9 cellular contexts compared by ENCODE assay signal in genomic region chr15:62110000-62110851, GRCh38. TPM values are rescaled to one million over a fixed set of nuclear protein-coding genes. Genes with fewer than 3 reads are reported as not detected.
DNase-seq lines count a peak whose midpoint lies in the region; ATAC-seq and TF ChIP-seq lines count a peak whose summit lies in the region.
"Had no signal": no experiment of that assay in that cellular context is flagged by ENCODE, and none has a peak within 500 bp of the region (broad histone marks: within the 10 kb centered on the region; RNA-seq: fewer than 3 reads in every experiment).

No MANE protein-coding gene starts in this region.

- peaks cover 0 to 15% (median 2%) of the 10 kb centered on the region in 5 experiments for H3K9me3 Mint-ChIP-seq in brain
- H3K9me3 Mint-ChIP-seq: immature natural killer cell had no signal

- H3K9me3 ChIP-seq in BE2C: no peaks in the 10 kb centered on the region

- H3K27ac Mint-ChIP-seq in brain: peak overlapping the region; percentile 33 to 97 (median 84)
- H3K27ac Mint-ChIP-seq: immature natural killer cell had no signal

- peak overlapping the region in 4 of 5 experiments; percentile 43 to 56 (median 48) for H3K4me3 Mint-ChIP-seq in brain
- H3K4me3 Mint-ChIP-seq: immature natural killer cell had no signal

- no peaks in the 10 kb centered on the region for H3K36me3 Mint-ChIP-seq in brain
- H3K36me3 Mint-ChIP-seq: immature natural killer cell had no signal

- no peaks in the 10 kb centered on the region for H3K27me3 ChIP-seq in BE2C

- H3K4me1 Mint-ChIP-seq in brain: peaks cover 34% of the 10 kb centered on the region
- H3K4me1 Mint-ChIP-seq: immature natural killer cell had no signal

- peak overlapping the region; percentile 35 for H3K4me3 ChIP-seq in BE2C (ENCODE audit: low read depth, low read length)

- ATAC-seq in HG03045 (IDR thresholded peaks at IDR 0.05; ENCODE audit: unreplicated experiment): no peak
- ATAC-seq in GM18868 (IDR thresholded peaks at IDR 0.05; ENCODE audit: unreplicated experiment): no peak
- ATAC-seq in GM18519 (IDR thresholded peaks at IDR 0.05; ENCODE audit: low FRiP score, unreplicated experiment): no peak

- H3K36me3 ChIP-seq in BE2C: no peaks in the 10 kb centered on the region

- TF ChIP-seq CTCF in BE2C (IDR thresholded peaks at IDR 0.05; ENCODE audit: low read depth, low read length): no peak
- TF ChIP-seq CTCF in brain (conservative IDR thresholded peaks at IDR 0.05): no peak

- DNase-seq in BE2C (peak; percentile 92), NCI-H146 treated with DMSO at 0.1 percent for 48 hours (lab: John Stamatoyannopoulos, UW; ENCODE audit: unreplicated experiment) (peak; percentile 83), mucosa of gallbladder (ENCODE audit: low spot score) (peak; percentile 32), NCI-H2029 (lab: John Stamatoyannopoulos, UW) (no peak)
- DNase-seq: immature natural killer cell had no signal

- peaks cover 45% of the 10 kb centered on the region for H3K4me1 ChIP-seq in BE2C

- H3K27me3 Mint-ChIP-seq in brain: peaks cover 15% of the 10 kb centered on the region

RNA-seq across cellular contexts. Expression of gene C2CD4A, which starts 43.4 kb away (rescaled TPM):
- polyA plus RNA-seq in BE2C (2012; ENCODE audit: insufficient read depth, insufficient read length, low read depth): 0.25 TPM
- polyA plus RNA-seq in brain (ENCODE audit: insufficient read depth, low read depth, low replicate concordance): 0.24 TPM
- 0.17 TPM for total RNA-seq in mucosa of gallbladder
- polyA plus RNA-seq: immature natural killer cell had no signal

RNA-seq across cellular contexts. Expression of gene VPS13C, which starts 50.0 kb away (rescaled TPM):
- 21.7 TPM for polyA plus RNA-seq in BE2C (2012; ENCODE audit: insufficient read depth, insufficient read length, low read depth)
- polyA plus RNA-seq in brain (ENCODE audit: insufficient read depth, low read depth, low replicate concordance): 2.4 TPM
- total RNA-seq in mucosa of gallbladder: 65.6 TPM

RNA-seq across cellular contexts. Expression of gene C2CD4B, which starts 54.9 kb away (rescaled TPM):
- not detected for polyA plus RNA-seq in BE2C (2012; ENCODE audit: insufficient read depth, insufficient read length, low read depth)
- 0.20 TPM for polyA plus RNA-seq in brain (ENCODE audit: insufficient read depth, low read depth, low replicate concordance)
- 23.8 TPM for total RNA-seq in mucosa of gallbladder
- polyA plus RNA-seq: immature natural killer cell had no signal
